9 cellular contexts compared by ENCODE assay signal in the genomic region with DNA sequence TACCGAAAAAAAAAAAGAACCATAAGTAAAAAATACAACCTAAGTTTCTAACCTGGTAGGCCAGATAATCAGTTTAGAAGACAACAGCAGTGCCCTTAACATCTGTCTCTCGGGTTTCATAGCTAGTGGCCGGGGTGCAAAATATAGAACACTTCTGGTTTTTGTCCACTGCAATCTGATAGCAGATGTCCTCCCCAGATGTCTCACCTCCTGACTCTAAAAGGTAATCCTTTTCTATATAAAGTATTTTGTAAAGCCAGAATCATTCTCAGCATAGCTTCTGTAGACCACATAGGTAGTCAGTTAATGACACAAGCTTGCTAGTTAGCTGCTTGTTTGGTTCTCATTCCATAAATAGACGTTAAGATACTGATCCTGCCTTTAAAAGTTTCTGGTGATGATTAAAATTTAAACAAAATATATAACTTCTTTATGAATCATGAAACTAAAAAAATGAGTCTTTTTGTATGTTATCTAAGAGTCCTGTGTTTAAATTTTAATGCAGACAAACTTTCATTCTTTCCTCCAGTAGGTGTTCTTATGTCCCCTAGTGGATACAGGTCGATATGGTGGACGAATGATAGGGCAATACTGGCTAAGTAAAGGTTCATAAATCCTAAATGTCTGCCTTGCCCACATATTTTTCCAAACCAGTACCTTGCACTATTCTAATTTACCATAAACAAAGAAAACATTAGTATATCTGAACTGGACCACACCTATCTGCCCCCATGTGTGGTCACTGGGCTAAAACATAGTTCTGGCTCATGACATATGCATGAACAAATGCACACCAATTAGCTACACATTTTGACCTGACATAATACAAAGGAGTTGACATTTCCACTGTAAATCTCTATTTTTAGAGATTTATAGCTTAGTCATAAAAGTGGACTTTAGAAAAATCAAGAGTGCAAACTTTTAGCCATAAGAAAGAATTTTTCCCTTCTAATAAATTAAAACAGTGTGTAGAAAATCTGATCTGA.
DNase-seq lines count a peak whose midpoint lies in the region; ATAC-seq and TF ChIP-seq lines count a peak whose summit lies in the region.
"Had no signal": no experiment of that assay in that cellular context is flagged by ENCODE, and none has a peak within 500 bp of the region (broad histone marks: within the 10 kb centered on the region; RNA-seq: fewer than 3 reads in every experiment).

No MANE protein-coding gene starts in this region.

- no TSS peak for BruUV-seq in PC-9 (replicated peaks; lab: Mats Ljungman, UMichigan)

- H3K27me3 ChIP-seq in PC-9 (ENCODE audit: insufficient read depth, low read depth) (no peaks in the 10 kb centered on the region), MG63 (no peaks in the 10 kb centered on the region)

- H3K4me3 Mint-ChIP-seq in nephron progenitor cell: no peak overlapping the region
- H3K4me3 Mint-ChIP-seq: B cell had no signal

- H3K36me3 Mint-ChIP-seq in nephron progenitor cell (ENCODE audit: low read depth): peaks cover 39% of the 10 kb centered on the region

- CTCF ChIA-PET in PC-9 (lab: Charles Lee): no interaction called here

- H2AFZ ChIP-seq in PC-9: no peak overlapping the region

- TF ChIP-seq CTCF in PC-9 (conservative IDR thresholded peaks at IDR 0.05): peak; percentile 33; the same call in 1 of the 2 replicates
- TF ChIP-seq CTCF in nephron progenitor cell (IDR thresholded peaks at IDR 0.05): no peak

- POLR2A ChIA-PET in PC-9 (lab: Charles Lee; ENCODE audit: unreplicated experiment): interaction anchor here (0.7 kb wide), 1 partner anchor 423 kb away, joined by 4 read pairs; no protein-coding TSS in a partner anchor

- no peaks in the 10 kb centered on the region for H3K9me2 ChIP-seq in PC-9 (ENCODE audit: insufficient read depth)

- no peaks in the 10 kb centered on the region for H3K36me3 ChIP-seq in PC-9 (ENCODE audit: low read depth)
- peaks cover 2% of the 10 kb centered on the region; the same call in 1 of the 2 replicates for H3K36me3 ChIP-seq in MG63

- no peaks in the 10 kb centered on the region for H3K9me3 ChIP-seq in PC-9 (ENCODE audit: insufficient read depth, low read depth)
- no peaks in the 10 kb centered on the region for H3K9me3 ChIP-seq in MG63

- H3K27ac Mint-ChIP-seq in nephron progenitor cell: peak overlapping the region; percentile 60
- H3K27ac Mint-ChIP-seq: B cell had no signal

- H3K79me2 ChIP-seq in PC-9 (ENCODE audit: low read depth): no peaks in the 10 kb centered on the region

- intact Hi-C loops in PC-9 (cut with micrococcal nuclease; ENCODE audit: unreplicated experiment): loop anchor here (1.0 kb wide), 2 partner anchors 415 to 459 kb away; no protein-coding TSS in a partner anchor

- peaks cover 9% of the 10 kb centered on the region; the same call in 1 of the 2 replicates for H3F3A ChIP-seq in PC-9 (ENCODE audit: insufficient read depth, low read depth)

- no peaks in the 10 kb centered on the region for H3K4me1 Mint-ChIP-seq in nephron progenitor cell

- no peak overlapping the region for H3K4me2 ChIP-seq in PC-9

- peaks cover 3% of the 10 kb centered on the region for H3K27me3 Mint-ChIP-seq in nephron progenitor cell (ENCODE audit: low read depth, poor library complexity)
- H3K27me3 Mint-ChIP-seq: B cell had no signal

- DNase-seq in NCI-H524 (lab: John Stamatoyannopoulos, UW) (peak; percentile 7 to 58), NCI-H524 treated with DMSO at 0.1 percent for 48 hours (lab: John Stamatoyannopoulos, UW) (no peak), PC-9 (no peak), nephron progenitor cell (no peak), MG63 (no peak), NCI-H446 (lab: John Stamatoyannopoulos, UW) (no peak), putamen (ENCODE audit: low spot score) (no peak)

- H3K4me3 ChIP-seq in PC-9 (no peak overlapping the region), MG63 (no peak overlapping the region)

- no peaks in the 10 kb centered on the region for H3K4me1 ChIP-seq in PC-9 (replicated peaks; ENCODE audit: insufficient read depth)

- no peaks in the 10 kb centered on the region; the same call in 1 of the 2 replicates for H4K20me1 ChIP-seq in PC-9 (ENCODE audit: insufficient read depth)

- peaks cover 29% of the 10 kb centered on the region for H3K9me3 Mint-ChIP-seq in nephron progenitor cell

- peak; percentile 43 for ATAC-seq in HG02623 (IDR thresholded peaks at IDR 0.05; ENCODE audit: unreplicated experiment)

- H3K27ac ChIP-seq in PC-9: no peak overlapping the region

Comparison
In these comparisons a context has a peak if more than half of its experiments do, and no peak if none do; other contexts are left out.
1. DNase-seq: peak in NCI-H524 (2 of 2); none in NCI-H524 treated with DMSO at 0.1 percent for 48 hours (single experiment), PC-9 (0 of 2), nephron progenitor cell (single experiment), MG63 (single experiment), NCI-H446 (0 of 2) and putamen (single experiment).